ENCODE assay signal across 9 cellular contexts in the genomic region with DNA sequence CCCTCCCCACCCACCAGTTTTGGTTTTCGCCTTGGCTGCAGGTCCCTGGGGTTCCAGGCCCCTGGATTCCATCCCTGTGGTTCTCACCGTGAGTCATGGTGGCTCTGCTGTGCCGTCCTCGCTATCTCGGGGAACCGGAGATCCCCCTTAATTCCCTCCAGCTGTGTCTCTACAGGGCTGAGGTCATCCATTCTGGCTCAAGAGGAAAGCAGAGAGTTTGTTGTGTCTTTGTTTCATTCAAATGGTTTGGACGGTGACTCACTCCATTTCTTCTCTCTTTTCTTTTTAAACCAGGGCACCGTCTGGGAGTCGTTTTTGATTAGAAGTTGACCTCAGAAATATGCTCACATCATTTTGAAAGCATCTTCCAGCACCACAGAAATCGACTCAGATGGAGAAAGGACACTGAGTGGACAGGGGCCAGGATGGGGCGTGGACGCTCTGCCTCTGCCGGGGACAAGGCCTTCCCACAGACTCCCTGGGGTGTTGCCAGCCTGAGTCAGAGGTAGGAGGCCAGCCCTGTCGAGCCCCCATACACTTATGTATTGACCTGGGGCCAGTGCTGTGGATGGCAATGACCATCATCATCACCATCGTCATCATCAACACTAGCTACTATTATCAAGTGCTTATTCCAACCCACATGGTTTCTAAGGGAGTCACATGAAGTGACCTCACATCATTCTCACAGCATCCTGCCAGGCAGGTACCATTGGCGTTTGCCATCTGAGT.
A peak's percentile ranks its signal among the peaks of the same experiment; 100 is the strongest.
DNase-seq lines count a peak whose midpoint lies in the region; ATAC-seq and TF ChIP-seq lines count a peak whose summit lies in the region.
"Had no signal": no experiment of that assay in that cellular context is flagged by ENCODE, and none has a peak within 500 bp of the region (broad histone marks: within the 10 kb centered on the region; RNA-seq: fewer than 3 reads in every experiment).

No MANE protein-coding gene starts in this region.

- H3K9me3 ChIP-seq in RWPE2 (ENCODE audit: severe bottlenecking) (peaks cover 9% of the 10 kb centered on the region), ovary (peaks cover 0 to 5% of the 10 kb centered on the region in 2 donors)

- no peaks in the 10 kb centered on the region for H3K27me3 ChIP-seq in RWPE2 (ENCODE audit: insufficient read depth, poor library complexity, severe bottlenecking)
- no peaks in the 10 kb centered on the region for H3K27me3 ChIP-seq in ovary

- no peaks in the 10 kb centered on the region for H3K36me3 ChIP-seq in RWPE2 (ENCODE audit: low read depth)
- no peaks in the 10 kb centered on the region for H3K36me3 ChIP-seq in ovary

- intact Hi-C loops in ovary (cut with DNase I) = no loop called here

- H3K27ac ChIP-seq in RWPE2 (ENCODE audit: poor library complexity, severe bottlenecking) = peak overlapping the region; percentile 97
- H3K27ac ChIP-seq in ovary = no peak overlapping the region

- ATAC-seq in RWPE2 (ENCODE audit: low read depth) (peak; percentile 85), GM19463 (IDR thresholded peaks at IDR 0.05; ENCODE audit: unreplicated experiment) (no peak), GM19035 (IDR thresholded peaks at IDR 0.05; ENCODE audit: unreplicated experiment) (no peak)

- no peak for TF ChIP-seq POLR2A in ovary (IDR thresholded peaks at IDR 0.05)

- no peak for TF ChIP-seq CTCF in RWPE2 (IDR thresholded peaks at IDR 0.05; ENCODE audit: poor library complexity, severe bottlenecking)
- no peak for TF ChIP-seq CTCF in fibroblast of mammary gland (conservative IDR thresholded peaks at IDR 0.05; ENCODE audit: control insufficient read depth, insufficient read depth, low read depth, low read length)
- no peak for TF ChIP-seq CTCF in ovary (IDR thresholded peaks at IDR 0.05)

- H3K4me1 ChIP-seq in RWPE2 (ENCODE audit: insufficient read depth, poor library complexity, severe bottlenecking) = peaks cover 22% of the 10 kb centered on the region
- peaks cover 7% of the 10 kb centered on the region for H3K4me1 ChIP-seq in ovary (ENCODE audit: insufficient read depth)

- peak; percentile 96 for DNase-seq in AG20443 (ENCODE audit: low spot score)
- peak; percentile 98 for DNase-seq in RWPE2 (ENCODE audit: low spot score)
- peak; percentile 100 for DNase-seq in fibroblast of mammary gland (ENCODE audit: low read depth)
- peak; percentile 47 to 81 (median 76) for DNase-seq in ovary
- no peak for DNase-seq in activated CD8-positive, alpha-beta memory T cell treated with anti-CD3 and anti-CD28 coated beads, Interleukin-2, amount 50 U/mL, for 48 hours
- no peak for DNase-seq in NAMALWA (ENCODE audit: low spot score)
- DNase-seq: NCI-H2081 had no signal

- no peak for TF ChIP-seq EP300 in ovary (IDR thresholded peaks at IDR 0.05)

- WGBS in ovary, 3 donors = 12 to 14% (median 13%) methylated on average over 16 of the region's 16 CpGs

- H3K4me3 ChIP-seq in RWPE2 (ENCODE audit: severe bottlenecking) (no peak overlapping the region), fibroblast of mammary gland (ENCODE audit: control insufficient read depth, low read depth, low read length) (no peak overlapping the region), ovary (no peak overlapping the region)

Comparison
In these comparisons a context has a peak if more than half of its experiments do, and no peak if none do; other contexts are left out.
1. DNase-seq: peak in AG20443 (single experiment), RWPE2 (single experiment), fibroblast of mammary gland (single experiment) and ovary (5 of 5); none in activated CD8-positive, alpha-beta memory T cell treated with anti-CD3 and anti-CD28 coated beads, Interleukin-2, amount 50 U/mL, for 48 hours (single experiment) and NAMALWA (single experiment).